ENCODE assay signal across 11 cellular contexts in genomic region chr10:63206576-63206975, GRCh38.
DNase-seq lines count a peak whose midpoint lies in the region; ATAC-seq and TF ChIP-seq lines count a peak whose summit lies in the region.
"Had no signal": no experiment of that assay in that cellular context is flagged by ENCODE, and none has a peak within 500 bp of the region (broad histone marks: within the 10 kb centered on the region; RNA-seq: fewer than 3 reads in every experiment).

No MANE protein-coding gene starts in this region.

- no peak overlapping the region for H3K4me3 ChIP-seq in CD8-positive, alpha-beta memory T cell (ENCODE audit: low read length)
- H3K4me3 ChIP-seq in HUES64 (ENCODE audit: low read length) (no peak overlapping the region), coronary artery (no peak overlapping the region), neutrophil (ENCODE audit: low read depth in 1 of 2, low read length in 1 of 2) (no peak overlapping the region)

- CTCF ChIA-PET in CD8-positive, alpha-beta memory T cell (lab: Charles Lee): no interaction called here

- peak overlapping the region in 7 of 8 donors; percentile 28 to 73 (median 40) for H3K27ac Mint-ChIP-seq in CD8-positive, alpha-beta memory T cell

- peak overlapping the region in 3 of 7 donors; percentile 6 to 65 (median 37) for H3K4me3 Mint-ChIP-seq in CD8-positive, alpha-beta memory T cell

- H3K36me3 ChIP-seq in CD8-positive, alpha-beta memory T cell (ENCODE audit: insufficient read depth, low read length): peaks cover 24% of the 10 kb centered on the region
- H3K36me3 ChIP-seq in HUES64 (ENCODE audit: insufficient read depth, low read length) (peaks cover 97% of the 10 kb centered on the region), neutrophil (peaks cover 73% of the 10 kb centered on the region)

- TF ChIP-seq CTCF in coronary artery (IDR thresholded peaks at IDR 0.05) (no peak), neutrophil (IDR thresholded peaks at IDR 0.05) (no peak)

- no peak for DNase-seq in CD8-positive, alpha-beta memory T cell
- DNase-seq in coronary artery (ENCODE audit: low spot score) (no peak), DMS114 treated with DMSO at 0.1 percent for 48 hours (lab: John Stamatoyannopoulos, UW; ENCODE audit: unreplicated experiment) (no peak)
- DNase-seq in stimulated activated CD4-positive, alpha-beta T cell treated with anti-CD3 and anti-CD28 coated beads, Interleukin-1b, Interleukin-23, amount 100 ng/mL, for 48 hours: no peak
- DNase-seq: erythroblast; naive thymus-derived CD8-positive, alpha-beta T cell; NCI-H1417 had no signal

- no peaks in the 10 kb centered on the region for H3K27me3 Mint-ChIP-seq in CD8-positive, alpha-beta memory T cell
- H3K27me3 Mint-ChIP-seq: naive thymus-derived CD8-positive, alpha-beta T cell had no signal

- ATAC-seq in GM18519 (IDR thresholded peaks at IDR 0.05; ENCODE audit: low FRiP score, unreplicated experiment): no peak
- no peak for ATAC-seq in GM18868 (IDR thresholded peaks at IDR 0.05; ENCODE audit: unreplicated experiment)

- peaks cover 51 to 71% (median 68%) of the 10 kb centered on the region in 3 donors for H3K4me1 Mint-ChIP-seq in CD8-positive, alpha-beta memory T cell

- H3K27me3 ChIP-seq in CD8-positive, alpha-beta memory T cell (ENCODE audit: insufficient read depth, low read length, poor library complexity, severe bottlenecking): no peaks in the 10 kb centered on the region
- H3K27me3 ChIP-seq in HUES64 (ENCODE audit: insufficient read depth, low read length): no peaks in the 10 kb centered on the region
- no peaks in the 10 kb centered on the region for H3K27me3 ChIP-seq in neutrophil

- no peaks in the 10 kb centered on the region for H3K9me3 ChIP-seq in CD8-positive, alpha-beta memory T cell (ENCODE audit: low read length)
- no peaks in the 10 kb centered on the region for H3K9me3 ChIP-seq in HUES64 (ENCODE audit: insufficient read depth, low read depth, low read length)
- no peaks in the 10 kb centered on the region for H3K9me3 ChIP-seq in neutrophil

- H3K9me3 Mint-ChIP-seq in CD8-positive, alpha-beta memory T cell: no peaks in the 10 kb centered on the region
- H3K9me3 Mint-ChIP-seq: naive thymus-derived CD8-positive, alpha-beta T cell had no signal

- POLR2A ChIA-PET in CD8-positive, alpha-beta memory T cell (lab: Charles Lee): no interaction called here

- H3K27ac ChIP-seq in CD8-positive, alpha-beta memory T cell (ENCODE audit: low read depth, low read length): no peak overlapping the region
- peak overlapping the region; percentile 12; the same call in 1 of the 2 replicates for H3K27ac ChIP-seq in HUES64 (ENCODE audit: low read depth, low read length)
- H3K27ac ChIP-seq in coronary artery: peak overlapping the region; percentile 45 to 85
- peak overlapping the region; percentile 44 for H3K27ac ChIP-seq in neutrophil

- H3K9ac ChIP-seq in HUES64 (ENCODE audit: low read depth, low read length): no peak overlapping the region

- peaks cover 21% of the 10 kb centered on the region for H3K4me1 ChIP-seq in CD8-positive, alpha-beta memory T cell (ENCODE audit: insufficient read depth, low read length)
- H3K4me1 ChIP-seq in HUES64 (ENCODE audit: insufficient read depth, low read length) (peaks cover 68% of the 10 kb centered on the region), neutrophil (ENCODE audit: control insufficient read depth in 1 of 2, insufficient read depth in 1 of 2, low read depth in 1 of 2, low read length in 1 of 2) (peaks cover 35 to 43% of the 10 kb centered on the region in 2 experiments)

- H3K36me3 Mint-ChIP-seq in CD8-positive, alpha-beta memory T cell: peaks cover 5 to 59% (median 12%) of the 10 kb centered on the region in 3 donors
